Comparison of ENCODE assay signal across 1 cellular context in the genomic region with DNA sequence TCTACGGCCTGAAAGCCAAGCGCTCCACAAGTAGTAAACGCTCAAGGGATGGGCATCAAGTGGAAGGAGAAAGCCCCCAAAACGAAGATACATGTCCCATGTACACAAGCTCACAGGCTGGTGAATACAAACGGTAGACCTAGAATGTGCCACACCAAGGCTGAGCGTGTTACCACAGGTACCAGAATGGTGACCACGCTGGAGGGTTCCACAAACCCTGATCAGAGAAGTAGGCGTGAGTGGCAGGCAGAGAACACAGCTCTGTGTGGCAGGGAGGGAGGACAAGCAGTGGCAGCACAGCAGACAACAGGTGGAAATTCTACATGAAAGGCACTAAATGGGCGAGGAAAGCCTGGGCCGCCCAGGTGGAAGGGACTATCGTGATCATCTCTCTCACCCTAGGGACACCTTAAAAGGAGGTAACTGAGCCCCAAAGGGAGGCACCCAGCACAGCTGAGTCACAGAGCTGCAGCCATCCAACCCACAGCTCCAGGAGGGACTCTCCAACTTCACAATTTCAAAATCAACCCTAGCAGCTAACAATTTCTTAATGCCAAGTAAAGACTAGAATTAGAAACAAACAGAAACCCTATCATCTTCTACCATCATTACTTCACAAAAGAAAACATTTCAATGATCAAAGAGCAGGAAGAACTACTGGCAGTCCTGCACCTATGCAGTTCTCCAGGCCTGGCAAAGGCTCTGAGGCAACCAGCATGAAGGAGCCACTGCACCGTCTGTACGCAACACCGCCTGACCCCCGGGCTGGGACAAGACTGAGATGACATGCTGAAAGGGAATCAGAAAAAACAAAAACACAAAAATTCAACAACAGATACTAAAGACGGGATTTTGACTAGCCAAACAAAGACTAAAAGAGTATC. TPM values are rescaled to one million over a fixed set of nuclear protein-coding genes. Genes with fewer than 3 reads are reported as not detected.
"Had no signal": no experiment of that assay in that cellular context is flagged by ENCODE, and none has a peak within 500 bp of the region (broad histone marks: within the 10 kb centered on the region; RNA-seq: fewer than 3 reads in every experiment).

No MANE protein-coding gene starts in this region.

RNA-seq across cellular contexts. Expression of gene TMEM191C, which starts 32.7 kb away (rescaled TPM):
- total RNA-seq: ascending aorta had no signal

RNA-seq across cellular contexts. Expression of gene RIMBP3C, which starts 51.4 kb away (rescaled TPM):
- total RNA-seq: ascending aorta had no signal
